In genomic region chr6:142301421-142302391, GRCh38 we compare ENCODE assay signal across 8 cellular contexts. TPM values are rescaled to one million over a fixed set of nuclear protein-coding genes. Genes with fewer than 3 reads are reported as not detected.
DNase-seq lines count a peak whose midpoint lies in the region; ATAC-seq and TF ChIP-seq lines count a peak whose summit lies in the region.

TSS of gene ADGRG6 (plus strand) at chr6:142302007. CDS start at chr6:142302330, 323 bp downstream.

- peaks cover 13% of the 10 kb centered on the region for H3K4me1 Mint-ChIP-seq in activated naive CD4-positive, alpha-beta T cell treated with anti-CD3 and anti-CD28 coated beads, Interleukin-2, amount 10 ng/mL, durations not matched to agents 7 days and 5 days

- POLR2A ChIA-PET in Panc1 (lab: Charles Lee), result interaction anchor here (0.6 to 1.5 kb wide), 7 partner anchors 9 to 136 kb away, joined by 3 to 9 read pairs (median 4); no protein-coding TSS in a partner anchor

- H3K27ac Mint-ChIP-seq in activated naive CD4-positive, alpha-beta T cell treated with anti-CD3 and anti-CD28 coated beads, Interleukin-2, amount 10 ng/mL, durations not matched to agents 7 days and 5 days, result no peak within 1 kb of the TSS

- intact Hi-C loops in Panc1 (cut with micrococcal nuclease; ENCODE audit: unreplicated experiment), result loop anchor here (2.0 to 10.0 kb wide), 2 partner anchors 87 to 147 kb away; no protein-coding TSS in a partner anchor
- intact Hi-C loops in heart right ventricle (cut with DNase I), result no loop called here

- WGBS in heart right ventricle, 2 donors, result 1% methylated on average over 80 to 91 of the region's 91 CpGs

- no peak within 1 kb of the TSS for H3K9ac ChIP-seq in rectal smooth muscle tissue (ENCODE audit: low read length)

- in situ Hi-C loops in Panc1 (cut with HindIII; ENCODE audit: low pct_unique_long_range_greater_than_20kb, low sequenced_read_pairs), result no loop called here

- peak within 1 kb of the TSS; percentile 100 for H3K27ac ChIP-seq in Panc1 (ENCODE audit: low read length)
- peak within 1 kb of the TSS in 4 of 10 donors; percentile 42 to 65 (median 47) for H3K27ac ChIP-seq in heart right ventricle
- peak within 1 kb of the TSS; percentile 7 for H3K27ac ChIP-seq in rectal smooth muscle tissue (ENCODE audit: low read depth, low read length)

- H3K9me3 ChIP-seq in Panc1 (ENCODE audit: control insufficient read depth, insufficient read depth, low read depth, low read length) (no peaks in the 10 kb centered on the region; the same call in 1 of the 2 replicates), heart right ventricle (peaks cover 0 to 7% (median 0%) of the 10 kb centered on the region in 11 donors)

- BruUV-seq in Panc1 (replicated peaks; lab: Mats Ljungman, UMichigan), result no TSS peak

- H3K4me1 ChIP-seq in Panc1 (ENCODE audit: control insufficient read depth, insufficient read depth, low read length), result peaks cover 35% of the 10 kb centered on the region
- H3K4me1 ChIP-seq in heart right ventricle, result peaks cover 0 to 18% (median 10%) of the 10 kb centered on the region in 9 donors
- no peaks in the 10 kb centered on the region for H3K4me1 ChIP-seq in rectal smooth muscle tissue (ENCODE audit: control insufficient read depth, insufficient read depth, low read length)

- TF ChIP-seq CTCF in Panc1 (IDR thresholded peaks at IDR 0.05) (peak; percentile 75), heart right ventricle (IDR thresholded peaks at IDR 0.05) (no peak)

- H3K27me3 ChIP-seq in Panc1 (ENCODE audit: control insufficient read depth, insufficient read depth, low read length) (no peaks in the 10 kb centered on the region), heart right ventricle (peaks cover 0 to 49% (median 34%) of the 10 kb centered on the region in 7 donors), rectal smooth muscle tissue (ENCODE audit: control insufficient read depth, insufficient read depth, low read length) (peaks cover 4% of the 10 kb centered on the region)

- no peaks in the 10 kb centered on the region for H3K36me3 Mint-ChIP-seq in activated naive CD4-positive, alpha-beta T cell treated with anti-CD3 and anti-CD28 coated beads, Interleukin-2, amount 10 ng/mL, durations not matched to agents 7 days and 5 days

- peak; percentile 51 for DNase-seq in NCI-H748 (lab: John Stamatoyannopoulos, UW; ENCODE audit: unreplicated experiment)
- no peak for DNase-seq in NCI-H748 treated with DMSO at 0.1 percent for 48 hours (lab: John Stamatoyannopoulos, UW)
- DNase-seq in Panc1 (ENCODE audit: low read depth, low spot score), result no peak
- peak; percentile 57 for DNase-seq in activated naive CD4-positive, alpha-beta T cell treated with anti-CD3 and anti-CD28 coated beads, Interleukin-2, amount 10 ng/mL, durations not matched to agents 7 days and 5 days
- peak; percentile 17 to 30 for DNase-seq in heart right ventricle
- no peak for DNase-seq in foreskin melanocyte

- H3K4me3 Mint-ChIP-seq in activated naive CD4-positive, alpha-beta T cell treated with anti-CD3 and anti-CD28 coated beads, Interleukin-2, amount 10 ng/mL, durations not matched to agents 7 days and 5 days, result peak within 1 kb of the TSS; percentile 77

- peaks cover 4% of the 10 kb centered on the region; the same call in 1 of the 2 replicates for H3K36me3 ChIP-seq in Panc1 (ENCODE audit: control insufficient read depth, insufficient read depth, low read length)
- no peaks in the 10 kb centered on the region for H3K36me3 ChIP-seq in heart right ventricle
- no peaks in the 10 kb centered on the region for H3K36me3 ChIP-seq in rectal smooth muscle tissue (ENCODE audit: control insufficient read depth, insufficient read depth, low read length)

- H3K9me3 Mint-ChIP-seq in activated naive CD4-positive, alpha-beta T cell treated with anti-CD3 and anti-CD28 coated beads, Interleukin-2, amount 10 ng/mL, durations not matched to agents 7 days and 5 days, result no peaks in the 10 kb centered on the region

- ATAC-seq in HG02981 (IDR thresholded peaks at IDR 0.05; ENCODE audit: unreplicated experiment) (peak; percentile 67), Panc1 (peak; percentile 89), heart right ventricle (peak; percentile 62 to 80 (median 74))

- CTCF ChIA-PET in Panc1 (lab: Charles Lee), result interaction anchor here (1.1 to 1.4 kb wide), 2 partner anchors 85 to 145 kb away, joined by 4 to 5 read pairs; no protein-coding TSS in a partner anchor
- CTCF ChIA-PET in activated naive CD4-positive, alpha-beta T cell treated with anti-CD3 and anti-CD28 coated beads, Interleukin-2, amount 10 ng/mL, durations not matched to agents 7 days and 5 days (lab: Charles Lee), result interaction anchor here (0.6 to 1.2 kb wide), 3 partner anchors 8 to 70 kb away, joined by 3 read pairs; no protein-coding TSS in a partner anchor

- H3K4me3 ChIP-seq in Panc1 (ENCODE audit: low read depth in 2 of 2, low read length in 2 of 2), result peak within 1 kb of the TSS; percentile 78 to 85
- H3K4me3 ChIP-seq in heart right ventricle, result peak within 1 kb of the TSS; percentile 28 to 63 (median 57)
- H3K4me3 ChIP-seq in rectal smooth muscle tissue (ENCODE audit: low read length), result peak within 1 kb of the TSS; percentile 64

- H3K27me3 Mint-ChIP-seq in activated naive CD4-positive, alpha-beta T cell treated with anti-CD3 and anti-CD28 coated beads, Interleukin-2, amount 10 ng/mL, durations not matched to agents 7 days and 5 days, result peaks cover 42% of the 10 kb centered on the region

RNA-seq across cellular contexts. Expression of gene ADGRG6, which starts in this region (rescaled TPM):
- total RNA-seq in Panc1 (2021; ENCODE audit: unreplicated experiment) (259 TPM), heart right ventricle (1 to 10 TPM; 1.6 to 5.9 (median 3.3) TPM)
- 87.8 TPM for polyA plus RNA-seq in Panc1 (2012; ENCODE audit: insufficient read length)
- 1 to 10 TPM in 1 of 2 donors, under 1 TPM in 1; 0.93 to 1.1 TPM for polyA plus RNA-seq in heart right ventricle

Comparison
In these comparisons a context has a peak if more than half of its experiments do, and no peak if none do; other contexts are left out.
1. RNA of gene ADGRG6 (total RNA-seq): 259 TPM in Panc1 (single experiment); 1.6 to 5.9 TPM in heart right ventricle; every median in the first group is over 10 times any median in the second.
2. DNase-seq: peak in NCI-H748 (single experiment), activated naive CD4-positive, alpha-beta T cell treated with anti-CD3 and anti-CD28 coated beads, Interleukin-2, amount 10 ng/mL, durations not matched to agents 7 days and 5 days (single experiment) and heart right ventricle (2 of 2); none in NCI-H748 treated with DMSO at 0.1 percent for 48 hours (single experiment), Panc1 (single experiment) and foreskin melanocyte (single experiment).
3. Peak in every context shown above with its lines, with median percentiles within 50 percentile points of each other: ATAC-seq and H3K4me3 ChIP-seq.